Comparison of ENCODE assay signal across 22 cellular contexts in genomic region chr5:126961128-126961527, GRCh38.
"Had no signal": no experiment of that assay in that cellular context is flagged by ENCODE, and none has a peak within 500 bp of the region (broad histone marks: within the 10 kb centered on the region; RNA-seq: fewer than 3 reads in every experiment).

No MANE protein-coding gene starts in this region.

- H3K9me3 ChIP-seq: adrenal gland, colonic mucosa had no signal

- H3K4me1 ChIP-seq: colonic mucosa had no signal

- H3K4me3 ChIP-seq: adrenal gland, colonic mucosa, MG63 had no signal

- H3K36me3 ChIP-seq: adrenal gland, colonic mucosa, MG63 had no signal

- H3K4me1 Mint-ChIP-seq: activated CD4-positive, alpha-beta memory T cell treated with anti-CD3 and anti-CD28 coated beads, Interleukin-2, amount 10 ng/mL, durations not matched to agents 7 days and 5 days; activated CD4-positive, alpha-beta T cell treated with anti-CD3 and anti-CD28 coated beads for 36 hours had no signal

- H3K4me3 Mint-ChIP-seq: activated CD4-positive, alpha-beta memory T cell treated with anti-CD3 and anti-CD28 coated beads, Interleukin-2, amount 10 ng/mL, durations not matched to agents 7 days and 5 days; activated CD4-positive, alpha-beta T cell treated with anti-CD3 and anti-CD28 coated beads for 36 hours; activated naive CD8-positive, alpha-beta T cell treated with anti-CD3 and anti-CD28 coated beads, Interleukin-2, amount 10 ng/mL, durations not matched to agents 7 days and 5 days; T-cell had no signal

- H3K36me3 Mint-ChIP-seq: T-cell had no signal

- H3K27me3 Mint-ChIP-seq: activated CD4-positive, alpha-beta T cell treated with anti-CD3 and anti-CD28 coated beads for 36 hours; activated naive CD8-positive, alpha-beta T cell treated with anti-CD3 and anti-CD28 coated beads, Interleukin-2, amount 10 ng/mL, durations not matched to agents 7 days and 5 days; T-cell had no signal

- H3K27me3 ChIP-seq: adrenal gland, colonic mucosa, MG63 had no signal

- H3K27ac Mint-ChIP-seq: activated CD4-positive, alpha-beta memory T cell treated with anti-CD3 and anti-CD28 coated beads, Interleukin-2, amount 10 ng/mL, durations not matched to agents 7 days and 5 days; activated CD4-positive, alpha-beta T cell treated with anti-CD3 and anti-CD28 coated beads for 36 hours; activated naive CD8-positive, alpha-beta T cell treated with anti-CD3 and anti-CD28 coated beads, Interleukin-2, amount 10 ng/mL, durations not matched to agents 7 days and 5 days; T-cell had no signal

- H3K27ac ChIP-seq: adrenal gland, colonic mucosa, VCaP had no signal

- H3K9me3 Mint-ChIP-seq: activated CD4-positive, alpha-beta memory T cell treated with anti-CD3 and anti-CD28 coated beads, Interleukin-2, amount 10 ng/mL, durations not matched to agents 7 days and 5 days; T-cell had no signal

- DNase-seq: activated CD4-positive, alpha-beta memory T cell treated with anti-CD3 and anti-CD28 coated beads, Interleukin-2, amount 10 ng/mL, durations not matched to agents 7 days and 5 days; activated CD4-positive, alpha-beta T cell treated with anti-CD3 and anti-CD28 coated beads for 36 hours; activated CD4-positive, alpha-beta T cell treated with anti-CD3 and anti-CD28 coated beads, Interleukin-2, amount 50 U/mL, for 1 hour; activated CD4-positive, CD25-positive, alpha-beta regulatory T cell; activated naive CD4-positive, alpha-beta T cell treated with anti-CD3 and anti-CD28 coated beads, Interleukin-2, amount 50 U/mL, for 16 hours; activated naive CD8-positive, alpha-beta T cell treated with anti-CD3 and anti-CD28 coated beads, Interleukin-2, amount 10 ng/mL, durations not matched to agents 7 days and 5 days; adrenal gland; anterior cingulate cortex; caudate nucleus; colonic mucosa; KBM-7; NCI-H1048; NCI-H146; NCI-H187 treated with DMSO at 0.1 percent for 48 hours; NCI-H2081 treated with DMSO at 0.1 percent for 48 hours; NCI-H446 treated with DMSO at 0.1 percent for 48 hours; NCI-H524 treated with DMSO at 0.1 percent for 48 hours; SIG-M5; T-cell; T-helper 2 cell had no signal
